Comparison of ENCODE assay signal across 30 cellular contexts in the genomic region with DNA sequence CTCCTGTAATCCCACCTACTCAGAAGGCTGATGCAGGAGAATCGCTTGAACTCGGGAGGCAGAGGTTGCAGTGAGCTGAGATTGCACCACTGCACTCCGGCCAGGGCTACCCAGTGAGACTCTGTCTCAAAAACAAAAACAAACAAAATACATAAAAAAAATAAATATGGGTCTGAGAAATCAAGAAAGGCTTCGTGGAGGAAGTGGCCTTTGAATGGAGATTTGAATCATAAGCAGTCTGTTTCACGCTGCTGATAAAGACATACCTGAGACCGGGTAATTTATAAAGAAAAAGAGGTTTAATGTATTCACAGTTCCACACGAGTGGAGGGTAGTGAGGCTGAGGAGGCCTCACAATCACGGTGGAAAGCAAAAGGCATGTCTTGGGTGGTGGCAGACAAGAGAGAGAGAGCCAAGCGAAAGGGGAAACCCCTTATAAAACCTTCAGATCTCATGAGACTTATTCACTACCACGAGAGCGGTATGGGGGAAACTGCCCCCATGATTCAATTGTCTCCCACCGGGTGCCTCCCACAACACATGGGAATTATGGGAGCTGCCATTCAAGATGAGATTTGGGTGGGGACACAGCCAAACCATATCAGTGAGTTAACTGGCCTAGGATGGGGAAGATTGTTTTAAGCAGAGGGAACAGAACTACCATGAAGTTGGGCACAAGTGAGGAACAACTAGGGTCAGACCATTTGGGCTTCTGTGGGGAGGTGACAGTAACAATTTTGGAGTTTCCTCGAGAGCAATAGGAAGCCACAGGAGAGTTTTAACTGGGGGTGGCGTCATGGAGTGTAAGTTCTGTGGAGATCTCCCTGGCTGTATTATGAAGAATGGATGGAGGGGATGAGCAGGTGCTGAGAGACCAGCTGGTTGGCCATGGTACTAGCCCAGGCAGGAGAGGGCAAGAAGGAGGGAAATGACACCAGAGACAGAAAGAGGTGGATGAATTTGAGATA. TPM values are rescaled to one million over a fixed set of nuclear protein-coding genes. Genes with fewer than 3 reads are reported as not detected.
"Had no signal": no experiment of that assay in that cellular context is flagged by ENCODE, and none has a peak within 500 bp of the region (broad histone marks: within the 10 kb centered on the region; RNA-seq: fewer than 3 reads in every experiment).

No MANE protein-coding gene starts in this region.

- H3K9me3 Mint-ChIP-seq: activated CD4-positive, alpha-beta T cell treated with anti-CD3 and anti-CD28 coated beads, Interleukin-2, amount 10 ng/mL, durations not matched to agents 24 days and 14 days; activated naive CD4-positive, alpha-beta T cell treated with anti-CD3 and anti-CD28 coated beads, Interleukin-2, amount 10 ng/mL, durations not matched to agents 7 days and 5 days had no signal

- H3K27me3 ChIP-seq: brain microvascular endothelial cell had no signal

- H3K4me3 Mint-ChIP-seq: activated CD4-positive, alpha-beta T cell treated with anti-CD3 and anti-CD28 coated beads, Interleukin-2, amount 10 ng/mL, durations not matched to agents 24 days and 14 days; activated naive CD4-positive, alpha-beta T cell treated with anti-CD3 and anti-CD28 coated beads, Interleukin-2, amount 10 ng/mL, durations not matched to agents 7 days and 5 days; activated naive CD8-positive, alpha-beta T cell had no signal

- H3K27ac Mint-ChIP-seq: activated CD4-positive, alpha-beta T cell treated with anti-CD3 and anti-CD28 coated beads, Interleukin-2, amount 10 ng/mL, durations not matched to agents 24 days and 14 days; activated naive CD4-positive, alpha-beta T cell treated with anti-CD3 and anti-CD28 coated beads, Interleukin-2, amount 10 ng/mL, durations not matched to agents 7 days and 5 days; activated naive CD8-positive, alpha-beta T cell had no signal

- H3K36me3 Mint-ChIP-seq: activated naive CD4-positive, alpha-beta T cell treated with anti-CD3 and anti-CD28 coated beads, Interleukin-2, amount 10 ng/mL, durations not matched to agents 7 days and 5 days; activated naive CD8-positive, alpha-beta T cell had no signal

- H3K36me3 ChIP-seq: brain microvascular endothelial cell had no signal

- DNase-seq: activated CD4-positive, alpha-beta T cell treated with anti-CD3 and anti-CD28 coated beads, Interleukin-2, amount 10 ng/mL, durations not matched to agents 24 days and 14 days; activated CD4-positive, alpha-beta T cell treated with anti-CD3 and anti-CD28 coated beads, Interleukin-2, amount 50 U/mL, for 4 hours; activated CD8-positive, alpha-beta memory T cell treated with anti-CD3 and anti-CD28 coated beads, Interleukin-2, amount 50 U/mL, for 48 hours; activated effector memory CD4-positive, alpha-beta T cell treated with Interleukin-2 at 50 U/mL for 16 hours; activated naive CD4-positive, alpha-beta T cell treated with anti-CD3 and anti-CD28 coated beads, Interleukin-2, amount 10 ng/mL, durations not matched to agents 7 days and 5 days; activated T-cell treated with anti-CD3 and anti-CD28 coated beads, Interleukin-2, amount 50 U/mL, for 48 hours; amniotic stem cell; aorta; brain microvascular endothelial cell; central memory CD4-positive, alpha-beta T cell; Karpas-422; KBM-7; NCI-H1048; NCI-H1105 treated with DMSO at 0.1 percent for 48 hours; NCI-H1436 treated with DMSO at 0.1 percent for 48 hours; NCI-H1694 treated with DMSO at 0.1 percent for 48 hours; NCI-H2029; NCI-H510A; NCI-H526; NCI-H748 treated with DMSO at 0.1 percent for 48 hours; NK-92 treated with Interleukin-12 subunit alpha and Interleukin-12 subunit beta, amount 100 ng/mL, for 24 hours; Right ventricle myocardium superior; SW 1271; T-helper 1 cell; T-helper 2 cell; T-helper 9 cell had no signal

- H3K27me3 Mint-ChIP-seq: activated CD4-positive, alpha-beta T cell treated with anti-CD3 and anti-CD28 coated beads, Interleukin-2, amount 10 ng/mL, durations not matched to agents 24 days and 14 days had no signal

- H3K27ac ChIP-seq: brain microvascular endothelial cell, VCaP had no signal

RNA-seq across cellular contexts. Expression of gene WNT4, which starts 22.2 kb away (rescaled TPM):
- total RNA-seq: activated CD4-positive, alpha-beta T cell treated with anti-CD3 and anti-CD28 coated beads, Interleukin-2, amount 10 ng/mL, durations not matched to agents 24 days and 14 days; aorta; MCF 10A; OCI-LY7; Right ventricle myocardium superior had no signal
- polyA plus RNA-seq: aorta had no signal
